In the genomic region with DNA sequence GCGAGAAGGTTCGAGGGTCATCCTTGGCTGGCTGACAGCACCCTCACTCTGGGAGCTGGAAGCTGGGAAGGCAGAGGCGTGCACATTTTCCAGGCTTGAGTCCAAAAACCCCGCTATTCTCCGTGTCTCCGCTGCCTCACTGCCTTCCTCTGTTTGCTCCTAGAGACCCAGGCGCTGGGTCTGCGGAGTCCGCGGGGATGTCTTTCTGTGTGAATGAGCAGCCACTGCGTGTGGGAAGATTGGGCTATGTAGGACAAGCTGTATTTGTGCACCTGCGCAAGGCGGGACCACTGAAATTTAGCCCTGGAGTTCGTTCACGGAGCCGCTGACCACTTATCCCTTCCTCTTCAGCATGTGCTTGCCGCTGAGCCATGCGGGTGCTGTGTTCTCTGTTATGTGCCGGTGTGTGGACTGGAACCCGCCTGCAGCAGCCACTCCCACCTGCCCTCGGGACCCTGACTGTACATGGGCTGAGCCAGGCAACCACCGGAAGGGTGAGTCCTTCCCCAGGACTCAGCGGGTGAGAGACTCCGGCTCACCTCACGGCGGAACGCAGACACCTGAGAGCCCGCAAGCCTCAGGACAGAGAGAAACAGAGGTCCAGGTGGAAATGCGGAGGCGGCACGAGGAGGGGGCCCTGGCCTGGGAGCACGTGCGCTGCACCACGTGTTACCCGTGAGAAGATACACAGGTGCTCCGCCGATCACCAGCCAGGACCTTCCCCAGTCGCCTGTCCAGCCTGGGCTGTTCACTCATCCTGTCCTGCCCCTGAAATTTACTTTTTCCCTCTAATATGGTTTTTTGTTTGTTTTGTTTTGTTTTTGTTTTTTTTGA, we compare ENCODE assay signal across 18 cellular contexts. TPM values are rescaled to one million over a fixed set of nuclear protein-coding genes. Genes with fewer than 3 reads are reported as not detected.
"Had no signal": no experiment of that assay in that cellular context is flagged by ENCODE, and none has a peak within 500 bp of the region (broad histone marks: within the 10 kb centered on the region; RNA-seq: fewer than 3 reads in every experiment).

No MANE protein-coding gene starts in this region.

- H3K27ac ChIP-seq: adrenal gland, hepatocyte, left ventricle myocardium inferior, upper lobe of left lung had no signal

- H3K4me3 ChIP-seq: adrenal gland, hepatocyte, left ventricle myocardium inferior, upper lobe of left lung had no signal

- H3K27ac Mint-ChIP-seq: activated T-helper 1 cell treated with anti-CD3 and anti-CD28 coated beads, Interleukin-12 subunit alpha, Interleukin-12 subunit beta, Interleukin-2, Interleukin-4 antibody, amounts not matched to agents 30 ng/mL and 10 ng/mL and 1 ng/mL, durations not matched to agents 14 hours and 24 hours and 36 hours; memory B cell; natural killer cell treated with Interleukin-12 subunit alpha and Interleukin-12 subunit beta and Interleukin-15 and Interleukin-18, amount 100 ng/mL, for 72 hours had no signal

- H2AFZ ChIP-seq: hepatocyte had no signal

- H3K27me3 ChIP-seq: adrenal gland, hepatocyte, upper lobe of left lung had no signal

- H3K9me3 Mint-ChIP-seq: activated T-helper 1 cell treated with anti-CD3 and anti-CD28 coated beads, Interleukin-12 subunit alpha, Interleukin-12 subunit beta, Interleukin-2, Interleukin-4 antibody, amounts not matched to agents 30 ng/mL and 10 ng/mL and 1 ng/mL, durations not matched to agents 14 hours and 24 hours and 36 hours; memory B cell; natural killer cell treated with Interleukin-12 subunit alpha and Interleukin-12 subunit beta and Interleukin-15 and Interleukin-18, amount 100 ng/mL, for 72 hours had no signal

- H3K4me1 ChIP-seq: adrenal gland had no signal

- H3K36me3 Mint-ChIP-seq: memory B cell; natural killer cell treated with Interleukin-12 subunit alpha and Interleukin-12 subunit beta and Interleukin-15 and Interleukin-18, amount 100 ng/mL, for 72 hours had no signal

- H3K36me3 ChIP-seq: adrenal gland, left ventricle myocardium inferior, upper lobe of left lung had no signal

- H3K4me3 Mint-ChIP-seq: activated T-helper 1 cell treated with anti-CD3 and anti-CD28 coated beads, Interleukin-12 subunit alpha, Interleukin-12 subunit beta, Interleukin-2, Interleukin-4 antibody, amounts not matched to agents 30 ng/mL and 10 ng/mL and 1 ng/mL, durations not matched to agents 14 hours and 24 hours and 36 hours; memory B cell; natural killer cell treated with Interleukin-12 subunit alpha and Interleukin-12 subunit beta and Interleukin-15 and Interleukin-18, amount 100 ng/mL, for 72 hours had no signal

- H3K9me3 ChIP-seq: adrenal gland, left ventricle myocardium inferior, upper lobe of left lung had no signal

- DNase-seq: activated naive CD4-positive, alpha-beta T cell treated with Interleukin-2 at 50 U/mL for 16 hours; adrenal gland; islet precursor cell; left ventricle myocardium inferior; stimulated activated CD4-positive, alpha-beta T cell treated with anti-CD3 and anti-CD28 coated beads, Interleukin-15, amount 100 ng/mL, for 24 hours; stimulated activated CD4-positive, alpha-beta T cell treated with anti-CD3 and anti-CD28 coated beads, Interleukin-4, amount 100 ng/mL, for 4 hours; stimulated activated CD8-positive, alpha-beta memory T cell treated with anti-CD3 and anti-CD28 coated beads, Interleukin-4, amount 100 ng/mL, for 48 hours; stimulated activated naive CD8-positive, alpha-beta T cell treated with anti-CD3 and anti-CD28 coated beads, Interleukin-15, Interleukin-2, amounts not matched to agents 100 U/mL and 50 U/mL, for 24 hours; T-helper 1 cell; T1000 had no signal

- ATAC-seq: activated CD4-positive, CD25-positive, alpha-beta regulatory T cell treated with anti-CD3 and anti-CD28 coated beads, Interleukin-2, amount 50 U/mL, for 24 hours; natural killer cell treated with Interleukin-12 subunit alpha and Interleukin-12 subunit beta and Interleukin-15 and Interleukin-18, amount 100 ng/mL, for 72 hours; stimulated activated naive CD8-positive, alpha-beta T cell treated with anti-CD3 and anti-CD28 coated beads, Interleukin-15, Interleukin-2, amounts not matched to agents 100 U/mL and 50 U/mL, for 24 hours had no signal

- H3K4me2 ChIP-seq: hepatocyte had no signal

RNA-seq across cellular contexts. Expression of a gene that starts 44.0 kb away (rescaled TPM):
- total RNA-seq: activated CD8-positive, alpha-beta memory T cell treated with anti-CD3 and anti-CD28 coated beads for 36 hours; activated T-helper 1 cell treated with anti-CD3 and anti-CD28 coated beads, Interleukin-12 subunit alpha, Interleukin-12 subunit beta, Interleukin-2, Interleukin-4 antibody, amounts not matched to agents 30 ng/mL and 10 ng/mL and 1 ng/mL, durations not matched to agents 14 hours and 24 hours and 36 hours; dermis microvascular lymphatic vessel endothelial cell; natural killer cell treated with Interleukin-12 subunit alpha and Interleukin-12 subunit beta and Interleukin-15 and Interleukin-18, amount 100 ng/mL, for 72 hours had no signal
